In the genomic region with DNA sequence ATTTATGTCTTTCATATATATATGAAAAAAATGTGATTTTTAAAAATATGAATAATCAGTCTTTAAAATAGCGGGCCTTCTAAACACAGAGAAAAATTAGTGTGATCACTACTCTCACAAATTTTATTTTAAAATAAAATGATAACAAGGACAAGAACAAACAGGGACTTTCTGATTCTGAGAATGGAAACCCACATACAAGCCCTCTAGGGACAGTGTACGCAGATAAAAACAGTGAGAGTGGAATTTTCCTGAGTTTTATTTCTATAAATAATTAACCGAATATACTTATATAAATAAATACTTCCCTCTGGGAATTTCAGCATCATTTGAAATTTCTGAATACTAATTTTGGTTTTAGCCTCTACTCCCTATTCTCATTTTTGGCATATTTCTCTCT, we compare ENCODE assay signal across 26 cellular contexts.
DNase-seq lines count a peak whose midpoint lies in the region; ATAC-seq, FAIRE-seq and TF ChIP-seq lines count a peak whose summit lies in the region.
"Had no signal": no experiment of that assay in that cellular context is flagged by ENCODE, and none has a peak within 500 bp of the region (broad histone marks: within the 10 kb centered on the region; RNA-seq: fewer than 3 reads in every experiment).

No MANE protein-coding gene starts in this region.

- POLR2A ChIA-PET in activated CD8-positive, alpha-beta T cell treated with anti-CD3 and anti-CD28 coated beads for 36 hours (lab: Charles Lee): no interaction called here
- POLR2A ChIA-PET in activated CD8-positive, alpha-beta T cell treated with anti-CD3 and anti-CD28 coated beads, Interleukin-2, amount 10 ng/mL, durations not matched to agents 7 days and 5 days (lab: Charles Lee): no interaction called here

- no peaks in the 10 kb centered on the region for H3K9me3 Mint-ChIP-seq in activated CD8-positive, alpha-beta T cell treated with anti-CD3 and anti-CD28 coated beads for 36 hours
- peaks cover 11% of the 10 kb centered on the region for H3K9me3 Mint-ChIP-seq in activated CD8-positive, alpha-beta T cell treated with anti-CD3 and anti-CD28 coated beads, Interleukin-2, amount 10 ng/mL, durations not matched to agents 7 days and 5 days (ENCODE audit: insufficient read depth)
- peaks cover 15% of the 10 kb centered on the region for H3K9me3 Mint-ChIP-seq in activated naive CD8-positive, alpha-beta T cell treated with anti-CD3 and anti-CD28 coated beads, Interleukin-2, amount 50 U/mL, for 24 hours
- H3K9me3 Mint-ChIP-seq in stimulated activated effector memory CD8-positive, alpha-beta T cell treated with anti-CD3 and anti-CD28 coated beads, Interleukin-12 subunit alpha, Interleukin-12 subunit beta, amount 100 ng/mL, for 72 hours: peaks cover 2% of the 10 kb centered on the region

- H3K4me3 Mint-ChIP-seq in activated CD8-positive, alpha-beta T cell treated with anti-CD3 and anti-CD28 coated beads for 36 hours: no peak overlapping the region
- no peak overlapping the region for H3K4me3 Mint-ChIP-seq in activated CD8-positive, alpha-beta T cell treated with anti-CD3 and anti-CD28 coated beads, Interleukin-2, amount 10 ng/mL, durations not matched to agents 7 days and 5 days
- no peak overlapping the region for H3K4me3 Mint-ChIP-seq in activated naive CD8-positive, alpha-beta T cell treated with anti-CD3 and anti-CD28 coated beads, Interleukin-2, amount 50 U/mL, for 24 hours
- peak overlapping the region; percentile 7 for H3K4me3 Mint-ChIP-seq in stimulated activated effector memory CD8-positive, alpha-beta T cell treated with anti-CD3 and anti-CD28 coated beads, Interleukin-12 subunit alpha, Interleukin-12 subunit beta, amount 100 ng/mL, for 72 hours
- H3K4me3 Mint-ChIP-seq: CD4-positive, alpha-beta memory T cell; GM23338 had no signal

- FAIRE-seq in GM12892 (lab: Jason Lieb, UNC): no peak
- FAIRE-seq: HTR-8/SVneo had no signal

- peaks cover 24% of the 10 kb centered on the region for H3K4me1 Mint-ChIP-seq in activated CD8-positive, alpha-beta T cell treated with anti-CD3 and anti-CD28 coated beads for 36 hours (ENCODE audit: low read depth)
- H3K4me1 Mint-ChIP-seq in activated CD8-positive, alpha-beta T cell treated with anti-CD3 and anti-CD28 coated beads, Interleukin-2, amount 10 ng/mL, durations not matched to agents 7 days and 5 days (ENCODE audit: low read depth): peaks cover 16% of the 10 kb centered on the region
- H3K4me1 Mint-ChIP-seq in activated naive CD8-positive, alpha-beta T cell treated with anti-CD3 and anti-CD28 coated beads, Interleukin-2, amount 50 U/mL, for 24 hours: peaks cover 32% of the 10 kb centered on the region
- peaks cover 25% of the 10 kb centered on the region for H3K4me1 Mint-ChIP-seq in stimulated activated effector memory CD8-positive, alpha-beta T cell treated with anti-CD3 and anti-CD28 coated beads, Interleukin-12 subunit alpha, Interleukin-12 subunit beta, amount 100 ng/mL, for 72 hours
- H3K4me1 Mint-ChIP-seq: GM23338 had no signal

- no peaks in the 10 kb centered on the region for H3K27me3 Mint-ChIP-seq in activated CD8-positive, alpha-beta T cell treated with anti-CD3 and anti-CD28 coated beads for 36 hours
- H3K27me3 Mint-ChIP-seq in activated CD8-positive, alpha-beta T cell treated with anti-CD3 and anti-CD28 coated beads, Interleukin-2, amount 10 ng/mL, durations not matched to agents 7 days and 5 days (ENCODE audit: low read depth): no peaks in the 10 kb centered on the region
- no peaks in the 10 kb centered on the region for H3K27me3 Mint-ChIP-seq in activated naive CD8-positive, alpha-beta T cell treated with anti-CD3 and anti-CD28 coated beads, Interleukin-2, amount 50 U/mL, for 24 hours
- H3K27me3 Mint-ChIP-seq: CD4-positive, alpha-beta memory T cell had no signal

- CTCF ChIA-PET in activated CD8-positive, alpha-beta T cell treated with anti-CD3 and anti-CD28 coated beads for 36 hours (lab: Charles Lee): no interaction called here
- CTCF ChIA-PET in activated CD8-positive, alpha-beta T cell treated with anti-CD3 and anti-CD28 coated beads, Interleukin-2, amount 10 ng/mL, durations not matched to agents 7 days and 5 days (lab: Charles Lee): no interaction called here

- ATAC-seq in activated CD8-positive, alpha-beta T cell treated with anti-CD3 and anti-CD28 coated beads for 36 hours: no peak
- no peak for ATAC-seq in activated CD8-positive, alpha-beta T cell treated with anti-CD3 and anti-CD28 coated beads, Interleukin-2, amount 10 ng/mL, durations not matched to agents 7 days and 5 days
- ATAC-seq in activated naive CD8-positive, alpha-beta T cell treated with anti-CD3 and anti-CD28 coated beads, Interleukin-2, amount 50 U/mL, for 24 hours: no peak
- peak; percentile 60 for ATAC-seq in left ventricle myocardium superior
- ATAC-seq in stimulated activated effector memory CD8-positive, alpha-beta T cell treated with anti-CD3 and anti-CD28 coated beads, Interleukin-12 subunit alpha, Interleukin-12 subunit beta, amount 100 ng/mL, for 72 hours: no peak
- ATAC-seq in GM19324 (IDR thresholded peaks at IDR 0.05; ENCODE audit: low FRiP score, unreplicated experiment): no peak
- no peak for ATAC-seq in GM19455 (IDR thresholded peaks at IDR 0.05; ENCODE audit: unreplicated experiment)
- ATAC-seq: GM23338, Panc1 had no signal

- H3K27ac Mint-ChIP-seq in activated CD8-positive, alpha-beta T cell treated with anti-CD3 and anti-CD28 coated beads for 36 hours: peak overlapping the region; percentile 84
- H3K27ac Mint-ChIP-seq in activated CD8-positive, alpha-beta T cell treated with anti-CD3 and anti-CD28 coated beads, Interleukin-2, amount 10 ng/mL, durations not matched to agents 7 days and 5 days: no peak overlapping the region
- H3K27ac Mint-ChIP-seq in activated naive CD8-positive, alpha-beta T cell treated with anti-CD3 and anti-CD28 coated beads, Interleukin-2, amount 50 U/mL, for 24 hours: peak overlapping the region; percentile 41
- H3K27ac Mint-ChIP-seq in stimulated activated effector memory CD8-positive, alpha-beta T cell treated with anti-CD3 and anti-CD28 coated beads, Interleukin-12 subunit alpha, Interleukin-12 subunit beta, amount 100 ng/mL, for 72 hours: peak overlapping the region; percentile 4
- H3K27ac Mint-ChIP-seq: CD4-positive, alpha-beta memory T cell; GM23338 had no signal

- no peak for DNase-seq in activated CD8-positive, alpha-beta T cell treated with anti-CD3 and anti-CD28 coated beads for 36 hours
- DNase-seq in activated CD8-positive, alpha-beta T cell treated with anti-CD3 and anti-CD28 coated beads, Interleukin-2, amount 10 ng/mL, durations not matched to agents 7 days and 5 days: no peak
- DNase-seq in activated naive CD8-positive, alpha-beta T cell treated with anti-CD3 and anti-CD28 coated beads, Interleukin-2, amount 50 U/mL, for 24 hours: no peak
- no peak for DNase-seq in left ventricle myocardium superior
- DNase-seq in stimulated activated effector memory CD8-positive, alpha-beta T cell treated with anti-CD3 and anti-CD28 coated beads, Interleukin-12 subunit alpha, Interleukin-12 subunit beta, amount 100 ng/mL, for 72 hours (ENCODE audit: low spot score in 2 of 2): no peak
- DNase-seq in GM12892 (ENCODE audit: insufficient read length): no peak
- DNase-seq: ACHN; Caco-2; CD4-positive, alpha-beta memory T cell; DMS 273 treated with DMSO at 0.1 percent for 48 hours; DMS79 treated with DMSO at 0.1 percent for 48 hours; HCEC 1CT; KG1; NCI-H1092 treated with DMSO at 0.1 percent for 48 hours; NCI-H1436 treated with DMSO at 0.1 percent for 48 hours; NCI-H1930; NCI-H226; NCI-H524; NCI-H774; NK-92 treated with Interleukin-12 subunit alpha and Interleukin-12 subunit beta, amount 100 ng/mL, for 24 hours; SJCRH30 had no signal

- intact Hi-C loops in activated CD8-positive, alpha-beta T cell treated with anti-CD3 and anti-CD28 coated beads for 36 hours (cut with micrococcal nuclease): no loop called here
- intact Hi-C loops in left ventricle myocardium superior (cut with micrococcal nuclease): no loop called here

- no peak for TF ChIP-seq POLR2A in GM12892 (IDR thresholded peaks at IDR 0.05; ENCODE audit: low read depth, low read length)

- peaks cover 3% of the 10 kb centered on the region for H3K36me3 Mint-ChIP-seq in activated CD8-positive, alpha-beta T cell treated with anti-CD3 and anti-CD28 coated beads for 36 hours (ENCODE audit: low read depth)
- H3K36me3 Mint-ChIP-seq in activated CD8-positive, alpha-beta T cell treated with anti-CD3 and anti-CD28 coated beads, Interleukin-2, amount 10 ng/mL, durations not matched to agents 7 days and 5 days (ENCODE audit: low read depth): peaks cover 15% of the 10 kb centered on the region
- H3K36me3 Mint-ChIP-seq in activated naive CD8-positive, alpha-beta T cell treated with anti-CD3 and anti-CD28 coated beads, Interleukin-2, amount 50 U/mL, for 24 hours (ENCODE audit: low read depth): peaks cover 3% of the 10 kb centered on the region
- no peaks in the 10 kb centered on the region for H3K36me3 Mint-ChIP-seq in stimulated activated effector memory CD8-positive, alpha-beta T cell treated with anti-CD3 and anti-CD28 coated beads, Interleukin-12 subunit alpha, Interleukin-12 subunit beta, amount 100 ng/mL, for 72 hours
- H3K36me3 Mint-ChIP-seq: CD4-positive, alpha-beta memory T cell had no signal

- TF ChIP-seq CTCF in activated CD8-positive, alpha-beta T cell treated with anti-CD3 and anti-CD28 coated beads for 36 hours (IDR thresholded peaks at IDR 0.05): no peak
